In the genomic region with DNA sequence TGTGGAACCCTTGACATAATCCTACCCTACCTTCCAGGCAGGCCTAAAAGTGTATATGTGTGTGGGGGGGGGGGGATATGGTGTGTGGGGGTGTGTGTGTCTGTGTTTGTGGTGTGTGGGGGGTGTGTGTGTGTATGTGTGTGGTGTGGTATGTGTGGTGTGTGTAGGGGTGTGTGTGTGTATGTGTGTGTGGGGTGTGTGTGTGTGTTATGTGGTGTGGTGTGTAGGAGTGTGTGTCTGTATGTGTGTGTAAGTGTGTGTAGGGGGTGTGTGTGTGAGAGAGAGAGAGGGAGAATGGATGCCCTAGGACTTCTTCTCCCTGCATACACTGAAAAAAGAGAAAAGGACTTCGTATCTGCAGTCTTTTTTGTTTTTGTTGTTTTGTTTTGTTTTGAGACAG, we compare ENCODE assay signal across 1 cellular context.
TF ChIP-seq lines count a peak whose summit lies in the region.

No MANE protein-coding gene starts in this region.

TF ChIP-seq in HepG2, 621 proteins besides CTCF, POLR2A, EP300 and RAD21:
- TF ChIP-seq ZFP91 (CRISPR knock-in tag; IDR thresholded peaks at IDR 0.05; ENCODE audit: borderline replicate concordance) = no peak
- TF ChIP-seq, protein P1, sequence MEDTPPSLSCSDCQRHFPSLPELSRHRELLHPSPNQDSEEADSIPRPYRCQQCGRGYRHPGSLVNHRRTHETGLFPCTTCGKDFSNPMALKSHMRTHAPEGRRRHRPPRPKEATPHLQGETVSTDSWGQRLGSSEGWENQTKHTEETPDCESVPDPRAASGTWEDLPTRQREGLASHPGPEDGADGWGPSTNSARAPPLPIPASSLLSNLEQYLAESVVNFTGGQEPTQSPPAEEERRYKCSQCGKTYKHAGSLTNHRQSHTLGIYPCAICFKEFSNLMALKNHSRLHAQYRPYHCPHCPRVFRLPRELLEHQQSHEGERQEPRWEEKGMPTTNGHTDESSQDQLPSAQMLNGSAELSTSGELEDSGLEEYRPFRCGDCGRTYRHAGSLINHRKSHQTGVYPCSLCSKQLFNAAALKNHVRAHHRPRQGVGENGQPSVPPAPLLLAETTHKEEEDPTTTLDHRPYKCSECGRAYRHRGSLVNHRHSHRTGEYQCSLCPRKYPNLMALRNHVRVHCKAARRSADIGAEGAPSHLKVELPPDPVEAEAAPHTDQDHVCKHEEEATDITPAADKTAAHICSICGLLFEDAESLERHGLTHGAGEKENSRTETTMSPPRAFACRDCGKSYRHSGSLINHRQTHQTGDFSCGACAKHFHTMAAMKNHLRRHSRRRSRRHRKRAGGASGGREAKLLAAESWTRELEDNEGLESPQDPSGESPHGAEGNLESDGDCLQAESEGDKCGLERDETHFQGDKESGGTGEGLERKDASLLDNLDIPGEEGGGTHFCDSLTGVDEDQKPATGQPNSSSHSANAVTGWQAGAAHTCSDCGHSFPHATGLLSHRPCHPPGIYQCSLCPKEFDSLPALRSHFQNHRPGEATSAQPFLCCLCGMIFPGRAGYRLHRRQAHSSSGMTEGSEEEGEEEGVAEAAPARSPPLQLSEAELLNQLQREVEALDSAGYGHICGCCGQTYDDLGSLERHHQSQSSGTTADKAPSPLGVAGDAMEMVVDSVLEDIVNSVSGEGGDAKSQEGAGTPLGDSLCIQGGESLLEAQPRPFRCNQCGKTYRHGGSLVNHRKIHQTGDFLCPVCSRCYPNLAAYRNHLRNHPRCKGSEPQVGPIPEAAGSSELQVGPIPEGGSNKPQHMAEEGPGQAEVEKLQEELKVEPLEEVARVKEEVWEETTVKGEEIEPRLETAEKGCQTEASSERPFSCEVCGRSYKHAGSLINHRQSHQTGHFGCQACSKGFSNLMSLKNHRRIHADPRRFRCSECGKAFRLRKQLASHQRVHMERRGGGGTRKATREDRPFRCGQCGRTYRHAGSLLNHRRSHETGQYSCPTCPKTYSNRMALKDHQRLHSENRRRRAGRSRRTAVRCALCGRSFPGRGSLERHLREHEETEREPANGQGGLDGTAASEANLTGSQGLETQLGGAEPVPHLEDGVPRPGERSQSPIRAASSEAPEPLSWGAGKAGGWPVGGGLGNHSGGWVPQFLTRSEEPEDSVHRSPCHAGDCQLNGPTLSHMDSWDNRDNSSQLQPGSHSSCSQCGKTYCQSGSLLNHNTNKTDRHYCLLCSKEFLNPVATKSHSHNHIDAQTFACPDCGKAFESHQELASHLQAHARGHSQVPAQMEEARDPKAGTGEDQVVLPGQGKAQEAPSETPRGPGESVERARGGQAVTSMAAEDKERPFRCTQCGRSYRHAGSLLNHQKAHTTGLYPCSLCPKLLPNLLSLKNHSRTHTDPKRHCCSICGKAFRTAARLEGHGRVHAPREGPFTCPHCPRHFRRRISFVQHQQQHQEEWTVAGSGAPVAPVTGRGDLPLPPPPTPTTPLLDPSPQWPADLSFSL (CRISPR knock-in tag; IDR thresholded peaks at IDR 0.05) = 0 out of 2 replicates have a peak, but pooled peaks have one; percentile 38
